13 cellular contexts compared by ENCODE assay signal in genomic region chr17:64494121-64494520, GRCh38. TPM values are rescaled to one million over a fixed set of nuclear protein-coding genes. Genes with fewer than 3 reads are reported as not detected.
A peak's percentile ranks its signal among the peaks of the same experiment; 100 is the strongest.
DNase-seq lines count a peak whose midpoint lies in the region; ATAC-seq lines count a peak whose summit lies in the region.
"Had no signal": no experiment of that assay in that cellular context is flagged by ENCODE, and none has a peak within 500 bp of the region (broad histone marks: within the 10 kb centered on the region; RNA-seq: fewer than 3 reads in every experiment).

No MANE protein-coding gene starts in this region.

- DNase-seq in CD8-positive, alpha-beta memory T cell = no peak
- DNase-seq in effector memory CD4-positive, alpha-beta T cell = no peak
- no peak for DNase-seq in caudate nucleus (lab: John Stamatoyannopoulos, UW)
- DNase-seq: activated CD4-positive, alpha-beta T cell treated with anti-CD3 and anti-CD28 coated beads, Interleukin-2, amount 50 U/mL, for 48 hours; MM.1S; NCI-H69; sigmoid colon; trophoblast cell had no signal

- CTCF ChIA-PET in CD8-positive, alpha-beta memory T cell (lab: Charles Lee) = interaction anchor here (4.9 kb wide), 1 partner anchor 12 kb away, joined by 32 read pairs; the partner anchor contains the start of genes CEP95 and DDX5

- peaks cover 50% of the 10 kb centered on the region for H3K4me1 ChIP-seq in CD8-positive, alpha-beta memory T cell (ENCODE audit: insufficient read depth, low read length)
- H3K4me1 ChIP-seq in effector memory CD4-positive, alpha-beta T cell (ENCODE audit: control insufficient read depth, insufficient read depth, low read length, poor library complexity, severe bottlenecking) = peaks cover 24% of the 10 kb centered on the region

- H3K9me3 Mint-ChIP-seq in CD8-positive, alpha-beta memory T cell = no peaks in the 10 kb centered on the region
- no peaks in the 10 kb centered on the region for H3K9me3 Mint-ChIP-seq in IgD-negative memory B cell
- no peaks in the 10 kb centered on the region for H3K9me3 Mint-ChIP-seq in dendritic cell treated with granulocyte-macrophage colony-stimulating factor and Interleukin-4, amounts not matched to agents 40 ng/mL and 50 ng/mL, for 4 days
- H3K9me3 Mint-ChIP-seq: mesothelial cell of epicardium had no signal

- peak overlapping the region in 5 of 8 donors; percentile 8 to 62 (median 24) for H3K27ac Mint-ChIP-seq in CD8-positive, alpha-beta memory T cell
- H3K27ac Mint-ChIP-seq in IgD-negative memory B cell = peak overlapping the region in 2 of 3 donors; percentile 35 to 88
- H3K27ac Mint-ChIP-seq in dendritic cell treated with granulocyte-macrophage colony-stimulating factor and Interleukin-4, amounts not matched to agents 40 ng/mL and 50 ng/mL, for 4 days = peak overlapping the region; percentile 30
- H3K27ac Mint-ChIP-seq: mesothelial cell of epicardium had no signal

- no peak for ATAC-seq in HG03354 (IDR thresholded peaks at IDR 0.05; ENCODE audit: poor library complexity, severe bottlenecking, unreplicated experiment)
- ATAC-seq: esophagus mucosa had no signal

- H3K27ac ChIP-seq in CD8-positive, alpha-beta memory T cell (ENCODE audit: low read depth, low read length) = no peak overlapping the region
- no peak overlapping the region for H3K27ac ChIP-seq in effector memory CD4-positive, alpha-beta T cell (ENCODE audit: insufficient read depth, low read length, poor library complexity, severe bottlenecking)
- H3K27ac ChIP-seq in caudate nucleus (ENCODE audit: low read depth, low read length) = no peak overlapping the region
- H3K27ac ChIP-seq: sigmoid colon had no signal

- POLR2A ChIA-PET in CD8-positive, alpha-beta memory T cell (lab: Charles Lee) = interaction anchor here (0.6 to 1.9 kb wide), 2 partner anchors 11 to 94 kb away, joined by 7 to 10 read pairs; partner anchors contain the start of gene DDX5

- intact Hi-C loops in dendritic cell treated with granulocyte-macrophage colony-stimulating factor and Interleukin-4, amounts not matched to agents 40 ng/mL and 50 ng/mL, for 4 days (cut with micrococcal nuclease) = loop anchor here (10.0 kb wide), 1 partner anchor 169 kb away; no protein-coding TSS in a partner anchor

- H3K4me3 Mint-ChIP-seq in CD8-positive, alpha-beta memory T cell = peak overlapping the region in 6 of 7 donors; percentile 62 to 99 (median 74)
- H3K4me3 Mint-ChIP-seq in IgD-negative memory B cell = peak overlapping the region; percentile 29 to 100 (median 92)
- H3K4me3 Mint-ChIP-seq in dendritic cell treated with granulocyte-macrophage colony-stimulating factor and Interleukin-4, amounts not matched to agents 40 ng/mL and 50 ng/mL, for 4 days = no peak overlapping the region

- H3K36me3 ChIP-seq in CD8-positive, alpha-beta memory T cell (ENCODE audit: insufficient read depth, low read length) = peaks cover 23% of the 10 kb centered on the region
- H3K36me3 ChIP-seq in effector memory CD4-positive, alpha-beta T cell (ENCODE audit: control insufficient read depth, insufficient read depth, low read length) = peaks cover 20% of the 10 kb centered on the region

- H3K36me3 Mint-ChIP-seq in CD8-positive, alpha-beta memory T cell = peaks cover 0 to 68% (median 5%) of the 10 kb centered on the region in 3 donors
- H3K36me3 Mint-ChIP-seq in IgD-negative memory B cell = no peaks in the 10 kb centered on the region
- peaks cover 70% of the 10 kb centered on the region for H3K36me3 Mint-ChIP-seq in dendritic cell treated with granulocyte-macrophage colony-stimulating factor and Interleukin-4, amounts not matched to agents 40 ng/mL and 50 ng/mL, for 4 days (ENCODE audit: low read depth)

- peaks cover 47 to 67% (median 60%) of the 10 kb centered on the region in 3 donors for H3K4me1 Mint-ChIP-seq in CD8-positive, alpha-beta memory T cell
- peaks cover 24 to 50% (median 35%) of the 10 kb centered on the region in 3 donors for H3K4me1 Mint-ChIP-seq in IgD-negative memory B cell
- H3K4me1 Mint-ChIP-seq in dendritic cell treated with granulocyte-macrophage colony-stimulating factor and Interleukin-4, amounts not matched to agents 40 ng/mL and 50 ng/mL, for 4 days (ENCODE audit: low read depth) = peaks cover 58% of the 10 kb centered on the region

- peaks cover 0 to 12% of the 10 kb centered on the region in 2 donors for H3K27me3 Mint-ChIP-seq in CD8-positive, alpha-beta memory T cell
- H3K27me3 Mint-ChIP-seq in IgD-negative memory B cell = no peaks in the 10 kb centered on the region
- H3K27me3 Mint-ChIP-seq in dendritic cell treated with granulocyte-macrophage colony-stimulating factor and Interleukin-4, amounts not matched to agents 40 ng/mL and 50 ng/mL, for 4 days = no peaks in the 10 kb centered on the region

- no peak overlapping the region for H3K4me3 ChIP-seq in CD8-positive, alpha-beta memory T cell (ENCODE audit: low read length)
- H3K4me3 ChIP-seq in effector memory CD4-positive, alpha-beta T cell (ENCODE audit: insufficient read depth, low read depth, low read length, poor library complexity, severe bottlenecking) = no peak overlapping the region
- H3K4me3 ChIP-seq: sigmoid colon had no signal

- no peaks in the 10 kb centered on the region for H3K9me3 ChIP-seq in CD8-positive, alpha-beta memory T cell (ENCODE audit: low read length)
- no peaks in the 10 kb centered on the region for H3K9me3 ChIP-seq in effector memory CD4-positive, alpha-beta T cell (ENCODE audit: control insufficient read depth, low read length)
- H3K9me3 ChIP-seq: sigmoid colon had no signal

- no peaks in the 10 kb centered on the region for H3K27me3 ChIP-seq in CD8-positive, alpha-beta memory T cell (ENCODE audit: insufficient read depth, low read length, poor library complexity, severe bottlenecking)
- H3K27me3 ChIP-seq in effector memory CD4-positive, alpha-beta T cell (replicated peaks; ENCODE audit: control insufficient read depth, insufficient read depth, low read length, poor library complexity, severe bottlenecking) = no peaks in the 10 kb centered on the region
- H3K27me3 ChIP-seq: sigmoid colon had no signal

RNA-seq across cellular contexts. Expression of gene POLG2, which starts 2.7 kb away (rescaled TPM):
- total RNA-seq in CD8-positive, alpha-beta memory T cell = 10 to 100 TPM; 26.4 to 26.5 TPM
- 5.3 TPM for polyA plus RNA-seq in CD8-positive, alpha-beta memory T cell
- polyA plus RNA-seq in IgD-negative memory B cell = 9.3 TPM

RNA-seq across cellular contexts. Expression of gene DDX5, which starts 12.0 kb away (rescaled TPM):
- 100 to 1,000 TPM; 855 to 861 TPM for total RNA-seq in CD8-positive, alpha-beta memory T cell
- 1,275 TPM for polyA plus RNA-seq in CD8-positive, alpha-beta memory T cell
- 1,084 TPM for polyA plus RNA-seq in IgD-negative memory B cell

RNA-seq across cellular contexts. Expression of gene CEP95, which starts 12.7 kb away (rescaled TPM):
- total RNA-seq in CD8-positive, alpha-beta memory T cell = 10 to 100 TPM; 39.3 to 43.5 TPM
- 15.7 TPM for polyA plus RNA-seq in CD8-positive, alpha-beta memory T cell
- polyA plus RNA-seq in IgD-negative memory B cell = 15.4 TPM

RNA-seq across cellular contexts. Expression of gene MILR1, which starts 45.2 kb away (rescaled TPM):
- under 1 TPM; 0.66 to 0.69 TPM for total RNA-seq in CD8-positive, alpha-beta memory T cell
- not detected for polyA plus RNA-seq in CD8-positive, alpha-beta memory T cell
- polyA plus RNA-seq in IgD-negative memory B cell = 1.9 TPM
